In the genomic region with DNA sequence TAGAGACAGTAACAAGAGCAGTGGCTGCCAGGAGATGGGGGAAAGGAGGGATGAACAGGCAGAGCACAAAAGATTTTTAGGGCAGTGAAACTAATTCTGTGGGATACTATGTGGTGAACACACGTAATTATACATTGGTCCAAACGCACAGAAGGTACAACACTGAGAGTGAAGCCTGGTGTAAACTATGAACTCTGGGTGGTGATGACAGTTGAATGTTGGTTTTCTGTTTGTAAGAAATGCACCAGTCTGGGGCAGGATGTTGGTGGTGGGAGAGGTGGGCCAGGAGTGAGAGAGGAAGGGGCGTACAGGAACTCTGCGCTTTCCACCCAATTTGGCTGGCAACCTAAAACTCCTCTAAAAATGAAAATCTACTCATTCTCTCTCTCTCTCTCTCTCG, we compare ENCODE assay signal across 17 cellular contexts. TPM values are rescaled to one million over a fixed set of nuclear protein-coding genes. Genes with fewer than 3 reads are reported as not detected.
DNase-seq lines count a peak whose midpoint lies in the region; ATAC-seq lines count a peak whose summit lies in the region.
"Had no signal": no experiment of that assay in that cellular context is flagged by ENCODE, and none has a peak within 500 bp of the region (broad histone marks: within the 10 kb centered on the region; RNA-seq: fewer than 3 reads in every experiment).

No MANE protein-coding gene starts in this region.

- H3K36me3 ChIP-seq in KOPT-K1 (ENCODE audit: insufficient read depth, low read length) = no peaks in the 10 kb centered on the region
- H3K36me3 ChIP-seq: gastroesophageal sphincter, sigmoid colon had no signal

- DNase-seq in activated T-cell treated with anti-CD3 and anti-CD28 coated beads, Interleukin-2, amount 50 U/mL, for 72 hours = no peak
- DNase-seq in activated T-cell treated with anti-CD3 and anti-CD28 coated beads, Interleukin-2, amount 50 U/mL, for 1 hour = no peak
- DNase-seq in activated naive CD8-positive, alpha-beta T cell treated with anti-CD3 and anti-CD28 coated beads, Interleukin-2, amount 10 ng/mL, durations not matched to agents 7 days and 5 days = no peak
- DNase-seq in stimulated activated naive CD8-positive, alpha-beta T cell treated with anti-CD3 and anti-CD28 coated beads, Interleukin-15, amount 100 ng/mL, for 72 hours = no peak
- DNase-seq in dermis blood vessel endothelial cell (no peak), NCI-H1417 treated with DMSO at 0.1 percent for 48 hours (lab: John Stamatoyannopoulos, UW) (no peak), COR-L47 (lab: John Stamatoyannopoulos, UW) (no peak)
- DNase-seq: DMS153; islet precursor cell; midbrain; NCI-H1694; NCI-H526 treated with DMSO at 0.1 percent for 48 hours; sigmoid colon; stimulated activated CD4-positive, alpha-beta T cell treated with anti-CD3 and anti-CD28 coated beads, Interleukin-15, amount 100 ng/mL, for 24 hours had no signal

- peak overlapping the region in 1 of 2 donors; percentile 53 for H3K4me3 Mint-ChIP-seq in activated T-cell treated with anti-CD3 and anti-CD28 coated beads, Interleukin-2, amount 50 U/mL, for 72 hours
- H3K4me3 Mint-ChIP-seq in activated naive CD8-positive, alpha-beta T cell treated with anti-CD3 and anti-CD28 coated beads, Interleukin-2, amount 10 ng/mL, durations not matched to agents 7 days and 5 days = peak overlapping the region; percentile 33
- peak overlapping the region; percentile 17 to 19 for H3K4me3 Mint-ChIP-seq in stimulated activated naive CD8-positive, alpha-beta T cell treated with anti-CD3 and anti-CD28 coated beads, Interleukin-15, amount 100 ng/mL, for 72 hours
- H3K4me3 Mint-ChIP-seq: nephron had no signal

- H3K9me3 Mint-ChIP-seq in activated T-cell treated with anti-CD3 and anti-CD28 coated beads, Interleukin-2, amount 50 U/mL, for 72 hours = no peaks in the 10 kb centered on the region
- H3K9me3 Mint-ChIP-seq in activated naive CD8-positive, alpha-beta T cell treated with anti-CD3 and anti-CD28 coated beads, Interleukin-2, amount 10 ng/mL, durations not matched to agents 7 days and 5 days = no peaks in the 10 kb centered on the region
- no peaks in the 10 kb centered on the region for H3K9me3 Mint-ChIP-seq in stimulated activated naive CD8-positive, alpha-beta T cell treated with anti-CD3 and anti-CD28 coated beads, Interleukin-15, amount 100 ng/mL, for 72 hours
- H3K9me3 Mint-ChIP-seq: nephron had no signal

- H3K9me3 ChIP-seq in KOPT-K1 (ENCODE audit: insufficient read depth, low read length, poor library complexity, severe bottlenecking) = no peaks in the 10 kb centered on the region
- H3K9me3 ChIP-seq: gastroesophageal sphincter, sigmoid colon had no signal

- H3K27ac ChIP-seq in KOPT-K1 (ENCODE audit: low read depth, low read length, poor library complexity, severe bottlenecking) = peak overlapping the region; percentile 87
- H3K27ac ChIP-seq: gastroesophageal sphincter, sigmoid colon had no signal

- no peak overlapping the region for H3K27ac Mint-ChIP-seq in activated T-cell treated with anti-CD3 and anti-CD28 coated beads, Interleukin-2, amount 50 U/mL, for 72 hours
- peak overlapping the region; percentile 83 for H3K27ac Mint-ChIP-seq in activated naive CD8-positive, alpha-beta T cell treated with anti-CD3 and anti-CD28 coated beads, Interleukin-2, amount 10 ng/mL, durations not matched to agents 7 days and 5 days
- H3K27ac Mint-ChIP-seq in stimulated activated naive CD8-positive, alpha-beta T cell treated with anti-CD3 and anti-CD28 coated beads, Interleukin-15, amount 100 ng/mL, for 72 hours = peak overlapping the region; percentile 23 to 53

- ATAC-seq in activated T-cell treated with anti-CD3 and anti-CD28 coated beads, Interleukin-2, amount 50 U/mL, for 72 hours (replicated peaks in 1 of 2) = peak; percentile 68 to 70
- ATAC-seq in activated naive CD8-positive, alpha-beta T cell treated with anti-CD3 and anti-CD28 coated beads, Interleukin-2, amount 10 ng/mL, durations not matched to agents 7 days and 5 days (ENCODE audit: low read depth) = peak; percentile 68
- peak; percentile 87 for ATAC-seq in stimulated activated naive CD8-positive, alpha-beta T cell treated with anti-CD3 and anti-CD28 coated beads, Interleukin-15, amount 100 ng/mL, for 72 hours
- ATAC-seq: gastroesophageal sphincter had no signal

- no peaks in the 10 kb centered on the region for H3K36me3 Mint-ChIP-seq in activated T-cell treated with anti-CD3 and anti-CD28 coated beads, Interleukin-2, amount 50 U/mL, for 72 hours (ENCODE audit: insufficient read depth in 2 of 2)
- no peaks in the 10 kb centered on the region for H3K36me3 Mint-ChIP-seq in activated naive CD8-positive, alpha-beta T cell treated with anti-CD3 and anti-CD28 coated beads, Interleukin-2, amount 10 ng/mL, durations not matched to agents 7 days and 5 days

- POLR2A ChIA-PET in activated naive CD8-positive, alpha-beta T cell treated with anti-CD3 and anti-CD28 coated beads, Interleukin-2, amount 10 ng/mL, durations not matched to agents 7 days and 5 days (lab: Charles Lee) = interaction anchor here (1.2 to 3.7 kb wide), 3 partner anchors 31 to 165 kb away, joined by 3 to 12 read pairs (median 3); no protein-coding TSS in a partner anchor

- H3K27me3 Mint-ChIP-seq in activated T-cell treated with anti-CD3 and anti-CD28 coated beads, Interleukin-2, amount 50 U/mL, for 72 hours (ENCODE audit: low read depth) = no peaks in the 10 kb centered on the region
- H3K27me3 Mint-ChIP-seq in activated naive CD8-positive, alpha-beta T cell treated with anti-CD3 and anti-CD28 coated beads, Interleukin-2, amount 10 ng/mL, durations not matched to agents 7 days and 5 days = no peaks in the 10 kb centered on the region
- no peaks in the 10 kb centered on the region for H3K27me3 Mint-ChIP-seq in stimulated activated naive CD8-positive, alpha-beta T cell treated with anti-CD3 and anti-CD28 coated beads, Interleukin-15, amount 100 ng/mL, for 72 hours

- H3K4me1 Mint-ChIP-seq in activated T-cell treated with anti-CD3 and anti-CD28 coated beads, Interleukin-2, amount 50 U/mL, for 72 hours (ENCODE audit: low read depth) = peaks cover 53% of the 10 kb centered on the region
- H3K4me1 Mint-ChIP-seq in activated naive CD8-positive, alpha-beta T cell treated with anti-CD3 and anti-CD28 coated beads, Interleukin-2, amount 10 ng/mL, durations not matched to agents 7 days and 5 days = peaks cover 40% of the 10 kb centered on the region
- H3K4me1 Mint-ChIP-seq in stimulated activated naive CD8-positive, alpha-beta T cell treated with anti-CD3 and anti-CD28 coated beads, Interleukin-15, amount 100 ng/mL, for 72 hours = peaks cover 45% of the 10 kb centered on the region

RNA-seq across cellular contexts. Expression of a gene that starts 50.2 kb away (rescaled TPM):
- total RNA-seq in activated T-cell treated with anti-CD3 and anti-CD28 coated beads, Interleukin-2, amount 50 U/mL, for 72 hours = 10 to 100 TPM; 62.2 to 63.7 TPM
- total RNA-seq in activated naive CD8-positive, alpha-beta T cell treated with anti-CD3 and anti-CD28 coated beads, Interleukin-2, amount 10 ng/mL, durations not matched to agents 7 days and 5 days = 10 to 100 TPM; 21.8 to 23.7 TPM
- 0.85 and 1.0 TPM in 2 replicates for total RNA-seq in dermis blood vessel endothelial cell

Comparison
In these comparisons a context has a peak if more than half of its experiments do, and no peak if none do; other contexts are left out.
1. RNA of a gene that starts 50.2 kb away (total RNA-seq): 62.2 to 63.7 TPM in activated T-cell treated with anti-CD3 and anti-CD28 coated beads, Interleukin-2, amount 50 U/mL, for 72 hours and 21.8 to 23.7 TPM in activated naive CD8-positive, alpha-beta T cell treated with anti-CD3 and anti-CD28 coated beads, Interleukin-2, amount 10 ng/mL, durations not matched to agents 7 days and 5 days; 0.85 to 1.0 TPM in dermis blood vessel endothelial cell; every median in the first group is over 10 times any median in the second.
2. Peak in every context shown above with its lines, with median percentiles within 50 percentile points of each other: ATAC-seq.